ENCODE assay signal across 17 cellular contexts in genomic region chr10:79284158-79284871, GRCh38.
A peak's percentile ranks its signal among the peaks of the same experiment; 100 is the strongest.
DNase-seq lines count a peak whose midpoint lies in the region; ATAC-seq, FAIRE-seq and TF ChIP-seq lines count a peak whose summit lies in the region.
"Had no signal": no experiment of that assay in that cellular context is flagged by ENCODE, and none has a peak within 500 bp of the region (broad histone marks: within the 10 kb centered on the region; RNA-seq: fewer than 3 reads in every experiment).

No MANE protein-coding gene starts in this region.

- CTCF ChIA-PET in HepG2 (lab: Yijun Ruan, JAX; ENCODE audit: low intra/inter-chr PET ratio, low total read pairs) (no interaction called here), T-cell (lab: Charles Lee) (interaction anchor here in 1 of 2 donors (0.5 to 0.6 kb wide), 3 partner anchors 223 to 1448 kb away, joined by 3 to 4 read pairs (median 3); no protein-coding TSS in a partner anchor)

- peaks cover 6% of the 10 kb centered on the region; the same call in 1 of the 2 replicates for H4K20me1 ChIP-seq in HepG2 (ENCODE audit: insufficient read depth, low read length)

- in situ Hi-C loops in HepG2 (cut with HindIII; ENCODE audit: extremely low pct_ligation_motif_present, low pct_unique_long_range_greater_than_20kb): no loop called here

- H3K4me1 ChIP-seq in HepG2 (ENCODE audit: insufficient read depth, low read length) (no peaks in the 10 kb centered on the region), right lobe of liver (no peaks in the 10 kb centered on the region), upper lobe of right lung (peaks cover 35% of the 10 kb centered on the region)

- no peak for TF ChIP-seq RAD21 in HepG2 (CRISPR knock-in tag; IDR thresholded peaks at IDR 0.05)

- peaks cover 54 to 85% of the 10 kb centered on the region in 2 experiments for H3K36me3 ChIP-seq in HepG2 (replicated peaks in 1 of 2; ENCODE audit: control insufficient read depth in 1 of 2, insufficient read depth in 2 of 2, low read length in 2 of 2)
- peaks cover 0 to 3% (median 0%) of the 10 kb centered on the region in 4 donors for H3K36me3 ChIP-seq in right lobe of liver
- peaks cover 47% of the 10 kb centered on the region for H3K36me3 ChIP-seq in upper lobe of right lung
- H3K36me3 ChIP-seq: ovary had no signal

- BruUV-seq in HepG2 (replicated peaks; lab: Mats Ljungman, UMichigan): no TSS peak

- H3K4me3 Mint-ChIP-seq in T-cell (no peak overlapping the region), memory B cell (no peak overlapping the region)
- H3K4me3 Mint-ChIP-seq: WTC11 had no signal

- ATAC-seq in HepG2 (no peak), right lobe of liver (no peak), T-cell (replicated peaks in 1 of 4) (no peak), memory B cell (ENCODE audit: low read depth) (no peak), upper lobe of right lung (no peak)
- ATAC-seq: WTC11 had no signal

- TF ChIP-seq EP300 in HepG2 (IDR thresholded peaks at IDR 0.05; ENCODE audit: low read depth in 2 of 2, low read length in 2 of 2) (no peak), HepG2 (CRISPR knock-in tag; IDR thresholded peaks at IDR 0.05; ENCODE audit: borderline replicate concordance) (no peak)

- H3K27me3 Mint-ChIP-seq in T-cell: no peaks in the 10 kb centered on the region
- no peaks in the 10 kb centered on the region for H3K27me3 Mint-ChIP-seq in memory B cell

- 95% methylated on average over 7 of the region's 7 CpGs for WGBS in HepG2 (ENCODE audit: low lambda C conversion rate)
- WGBS in right lobe of liver (ENCODE audit: insufficient coverage, low coverage, low lambda C conversion rate, missing lambda C conversion rate): 79% methylated on average over 7 of the region's 7 CpGs

- no peak overlapping the region for H3K4me3 ChIP-seq in HepG2 (replicated peaks in 1 of 3; ENCODE audit: insufficient read depth in 1 of 3, low read depth in 2 of 3, low read length in 3 of 3)
- H3K4me3 ChIP-seq in right lobe of liver: no peak overlapping the region
- no peak overlapping the region for H3K4me3 ChIP-seq in upper lobe of right lung
- H3K4me3 ChIP-seq: ascending aorta, ovary, SK-N-MC had no signal

- no peak for FAIRE-seq in HepG2 (lab: Jason Lieb, UNC)
- FAIRE-seq: HTR-8/SVneo had no signal

- peaks cover 33 to 48% (median 35%) of the 10 kb centered on the region in 3 donors for H3K4me1 Mint-ChIP-seq in T-cell
- H3K4me1 Mint-ChIP-seq in memory B cell: peaks cover 62% of the 10 kb centered on the region

- TF ChIP-seq POLR2A in HepG2 (IDR thresholded peaks at IDR 0.05; ENCODE audit: insufficient read depth in 1 of 2, low read depth in 2 of 2, low read length in 2 of 2) (no peak), right lobe of liver (IDR thresholded peaks at IDR 0.05) (no peak)

- no peaks in the 10 kb centered on the region for H3K27me3 ChIP-seq in HepG2 (ENCODE audit: control insufficient read depth in 1 of 2, insufficient read depth in 2 of 2, low read length in 2 of 2)
- no peaks in the 10 kb centered on the region for H3K27me3 ChIP-seq in right lobe of liver
- no peaks in the 10 kb centered on the region for H3K27me3 ChIP-seq in upper lobe of right lung
- H3K27me3 ChIP-seq: ascending aorta, ovary had no signal

- H3K4me2 ChIP-seq in HepG2 (ENCODE audit: low read depth, low read length): no peak overlapping the region

- H3K27ac ChIP-seq in HepG2 (ENCODE audit: extremely low read length, insufficient read depth, low read length): no peak overlapping the region
- no peak overlapping the region for H3K27ac ChIP-seq in right lobe of liver
- H3K27ac ChIP-seq in upper lobe of right lung: peak overlapping the region; percentile 84
- H3K27ac ChIP-seq: ascending aorta, ovary, SK-N-MC had no signal

- intact Hi-C loops in HepG2 (cut with micrococcal nuclease; ENCODE audit: unreplicated experiment): no loop called here
- intact Hi-C loops in right lobe of liver (cut with DNase I): no loop called here
- intact Hi-C loops in upper lobe of right lung (cut with DNase I): no loop called here

- no peak for DNase-seq in HepG2 (ENCODE audit: low spot score)
- DNase-seq in right lobe of liver: no peak
- DNase-seq in T-cell: no peak
- DNase-seq in memory B cell (ENCODE audit: low spot score in 2 of 2): no peak
- no peak for DNase-seq in upper lobe of right lung
- no peak for DNase-seq in NCI-H82 treated with DMSO at 0.1 percent for 48 hours (lab: John Stamatoyannopoulos, UW; ENCODE audit: unreplicated experiment)
- DNase-seq in activated CD4-positive, alpha-beta T cell treated with anti-CD3 and anti-CD28 coated beads for 4 hours: no peak
- DNase-seq in globus pallidus (ENCODE audit: low spot score): no peak
- DNase-seq: DMS53; mesenchymal stem cell; NCI-H2227 treated with DMSO at 0.1 percent for 48 hours; ovary; stimulated activated CD4-positive, alpha-beta T cell treated with anti-CD3 and anti-CD28 coated beads, Interleukin-12 subunit alpha, Interleukin-12 subunit beta, amount 100 ng/mL, for 4 hours had no signal

- H3K79me2 ChIP-seq in HepG2 (ENCODE audit: insufficient read depth, low read length): no peaks in the 10 kb centered on the region

- no peak overlapping the region for H3K9ac ChIP-seq in HepG2 (ENCODE audit: insufficient read depth, low read depth, low read length)

- no peak overlapping the region for H2AFZ ChIP-seq in HepG2 (ENCODE audit: low read length)

- H3K9me3 Mint-ChIP-seq in T-cell (no peaks in the 10 kb centered on the region), memory B cell (no peaks in the 10 kb centered on the region)
- H3K9me3 Mint-ChIP-seq: WTC11 had no signal

- H3K36me3 Mint-ChIP-seq in T-cell: peaks cover 18% of the 10 kb centered on the region
- peaks cover 9% of the 10 kb centered on the region for H3K36me3 Mint-ChIP-seq in memory B cell

- H3K9me3 ChIP-seq in HepG2 (ENCODE audit: low read length): no peaks in the 10 kb centered on the region
- H3K9me3 ChIP-seq in right lobe of liver: no peaks in the 10 kb centered on the region
- no peaks in the 10 kb centered on the region for H3K9me3 ChIP-seq in upper lobe of right lung
- H3K9me3 ChIP-seq: ascending aorta, ovary had no signal

- H3K27ac Mint-ChIP-seq in T-cell (peak overlapping the region; percentile 34 to 93), memory B cell (peak overlapping the region; percentile 91)
- H3K27ac Mint-ChIP-seq: WTC11 had no signal

- POLR2A ChIA-PET in HepG2 (lab: Yijun Ruan, JAX) (no interaction called here), T-cell (lab: Charles Lee) (no interaction called here)

- TF ChIP-seq CTCF in HepG2 (CRISPR knock-in tag; IDR thresholded peaks at IDR 0.05) (no peak), right lobe of liver (IDR thresholded peaks at IDR 0.05) (no peak), upper lobe of right lung (IDR thresholded peaks at IDR 0.05) (no peak)

TF ChIP-seq in HepG2, 621 proteins besides CTCF, POLR2A, EP300 and RAD21:
- no peak for TF ChIP-seq ZNF672 (CRISPR knock-in tag; IDR thresholded peaks at IDR 0.05)
- TF ChIP-seq ZNF629 (CRISPR knock-in tag; conservative IDR thresholded peaks at IDR 0.05): peak; percentile 80
